In genomic region chr5:106523842-106524241, GRCh38 we compare ENCODE assay signal across 19 cellular contexts.
"Had no signal": no experiment of that assay in that cellular context is flagged by ENCODE, and none has a peak within 500 bp of the region (broad histone marks: within the 10 kb centered on the region; RNA-seq: fewer than 3 reads in every experiment).

No MANE protein-coding gene starts in this region.

- ATAC-seq: activated T-cell treated with anti-CD3 and anti-CD28 coated beads, Interleukin-2, amount 50 U/mL, for 4 hours; Right ventricle myocardium inferior had no signal

- H3K27me3 ChIP-seq: brain microvascular endothelial cell had no signal

- DNase-seq: activated CD4-positive, alpha-beta memory T cell treated with anti-CD3 and anti-CD28 coated beads for 36 hours; activated CD4-positive, alpha-beta T cell treated with anti-CD3 and anti-CD28 coated beads, Interleukin-2, amount 10 ng/mL, durations not matched to agents 7 days and 5 days; activated CD4-positive, CD25-positive, alpha-beta regulatory T cell; activated CD8-positive, alpha-beta memory T cell treated with anti-CD3 and anti-CD28 coated beads for 24 hours; activated effector memory CD4-positive, alpha-beta T cell treated with anti-CD3 and anti-CD28 coated beads, Interleukin-2, amount 50 U/mL, for 16 hours; activated naive CD4-positive, alpha-beta T cell treated with Interleukin-2 at 50 U/mL for 16 hours; activated T-cell treated with anti-CD3 and anti-CD28 coated beads, Interleukin-2, amount 50 U/mL, for 4 hours; brain microvascular endothelial cell; cerebellar nuclear complex; NCI-H1105; NCI-H1436; NCI-H1694 treated with DMSO at 0.1 percent for 48 hours; NCI-H2029 treated with DMSO at 0.1 percent for 48 hours; NCI-H345; NCI-H524; SK-N-SH; T-helper 1 cell had no signal

- FAIRE-seq: colon had no signal

- H3K36me3 ChIP-seq: brain microvascular endothelial cell had no signal
